Comparison of ENCODE assay signal across 33 cellular contexts in genomic region chr3:58833501-58833900, GRCh38.
"Had no signal": no experiment of that assay in that cellular context is flagged by ENCODE, and none has a peak within 500 bp of the region (broad histone marks: within the 10 kb centered on the region; RNA-seq: fewer than 3 reads in every experiment).

No MANE protein-coding gene starts in this region.

- H3K27ac ChIP-seq: brain microvascular endothelial cell, coronary artery, foreskin keratinocyte, heart right ventricle, left lung, lower lobe of right lung, neural progenitor cell, parathyroid adenoma, psoas muscle, sigmoid colon, stomach, thyroid gland, upper lobe of left lung, vagina had no signal

- H3K4me2 ChIP-seq: neural progenitor cell, smooth muscle cell had no signal

- H3K9me3 ChIP-seq: heart right ventricle, left lung, lower lobe of right lung, psoas muscle, sigmoid colon, stomach, thyroid gland, upper lobe of left lung, vagina had no signal

- H3K27me3 ChIP-seq: brain microvascular endothelial cell, foreskin keratinocyte, heart right ventricle, left lung, neural progenitor cell, sigmoid colon, stomach, thyroid gland, upper lobe of left lung, vagina had no signal

- H3K27ac Mint-ChIP-seq: activated CD4-positive, alpha-beta memory T cell treated with anti-CD3 and anti-CD28 coated beads for 36 hours; activated CD4-positive, alpha-beta T cell treated with anti-CD3 and anti-CD28 coated beads, Interleukin-2, amount 10 ng/mL, durations not matched to agents 24 days and 14 days; activated naive CD4-positive, alpha-beta T cell treated with anti-CD3 and anti-CD28 coated beads, Interleukin-2, amount 10 ng/mL, durations not matched to agents 7 days and 5 days; activated naive CD8-positive, alpha-beta T cell treated with anti-CD3 and anti-CD28 coated beads, Interleukin-2, amount 10 ng/mL, durations not matched to agents 7 days and 5 days; activated T-cell treated with anti-CD3 and anti-CD28 coated beads, Interleukin-2, amount 50 U/mL, for 24 hours; natural killer cell; neural progenitor cell; stimulated activated memory B cell treated with anti-CD40 and anti-IgM and Interleukin-4, amounts not matched to agents 10 μg/mL and 1 μg/mL and 100 μg/mL, for 72 hours had no signal

- H3K36me3 Mint-ChIP-seq: activated CD4-positive, alpha-beta memory T cell treated with anti-CD3 and anti-CD28 coated beads for 36 hours; activated naive CD4-positive, alpha-beta T cell treated with anti-CD3 and anti-CD28 coated beads, Interleukin-2, amount 10 ng/mL, durations not matched to agents 7 days and 5 days; activated naive CD8-positive, alpha-beta T cell treated with anti-CD3 and anti-CD28 coated beads, Interleukin-2, amount 10 ng/mL, durations not matched to agents 7 days and 5 days; natural killer cell; neural progenitor cell; stimulated activated memory B cell treated with anti-CD40 and anti-IgM and Interleukin-4, amounts not matched to agents 10 μg/mL and 1 μg/mL and 100 μg/mL, for 72 hours had no signal

- H3K4me1 ChIP-seq: heart right ventricle, left lung, lower lobe of right lung, neural progenitor cell, parathyroid adenoma, psoas muscle, stomach, thyroid gland, upper lobe of left lung, vagina had no signal

- H3K4me1 Mint-ChIP-seq: activated CD4-positive, alpha-beta T cell treated with anti-CD3 and anti-CD28 coated beads, Interleukin-2, amount 10 ng/mL, durations not matched to agents 24 days and 14 days; activated naive CD4-positive, alpha-beta T cell treated with anti-CD3 and anti-CD28 coated beads, Interleukin-2, amount 10 ng/mL, durations not matched to agents 7 days and 5 days; activated naive CD8-positive, alpha-beta T cell treated with anti-CD3 and anti-CD28 coated beads, Interleukin-2, amount 10 ng/mL, durations not matched to agents 7 days and 5 days; natural killer cell; stimulated activated memory B cell treated with anti-CD40 and anti-IgM and Interleukin-4, amounts not matched to agents 10 μg/mL and 1 μg/mL and 100 μg/mL, for 72 hours had no signal

- H3K36me3 ChIP-seq: brain microvascular endothelial cell, heart right ventricle, left lung, lower lobe of right lung, neural progenitor cell, sigmoid colon, stomach, thyroid gland, upper lobe of left lung, vagina had no signal

- H3K9ac ChIP-seq: neural progenitor cell, parathyroid adenoma had no signal

- H3K79me2 ChIP-seq: parathyroid adenoma had no signal

- DNase-seq: activated CD4-positive, alpha-beta memory T cell treated with anti-CD3 and anti-CD28 coated beads for 36 hours; activated CD4-positive, alpha-beta T cell treated with anti-CD3 and anti-CD28 coated beads, Interleukin-2, amount 10 ng/mL, durations not matched to agents 24 days and 14 days; activated CD4-positive, CD25-positive, alpha-beta regulatory T cell treated with anti-CD3 and anti-CD28 coated beads, Interleukin-2, amount 50 U/mL, for 72 hours; activated CD8-positive, alpha-beta memory T cell treated with anti-CD3 and anti-CD28 coated beads, Interleukin-2, amount 50 U/mL, for 48 hours; activated gamma-delta T cell; activated naive CD4-positive, alpha-beta T cell treated with anti-CD3 and anti-CD28 coated beads, Interleukin-2, amount 10 ng/mL, durations not matched to agents 7 days and 5 days; activated naive CD8-positive, alpha-beta T cell treated with anti-CD3 and anti-CD28 coated beads, Interleukin-2, amount 10 ng/mL, durations not matched to agents 7 days and 5 days; activated T-cell treated with anti-CD3 and anti-CD28 coated beads, Interleukin-2, amount 50 U/mL, for 24 hours; amniotic stem cell; brain microvascular endothelial cell; foreskin keratinocyte; heart right ventricle; left lung; lower lobe of right lung; mesendoderm; natural killer cell; occipital lobe; psoas muscle; sigmoid colon; stimulated activated CD4-positive, alpha-beta T cell treated with anti-CD3 and anti-CD28 coated beads, Interleukin-1b, Interleukin-23, amount 100 ng/mL, for 48 hours; stimulated activated CD4-positive, alpha-beta T cell treated with anti-CD3 and anti-CD28 coated beads, Interleukin-4, amount 100 ng/mL, for 4 hours; stimulated activated CD8-positive, alpha-beta memory T cell treated with anti-CD3 and anti-CD28 coated beads, Interleukin-4, amount 100 ng/mL, for 48 hours; stomach; T-helper 2 cell; thyroid gland; upper lobe of left lung had no signal

- H3K4me3 Mint-ChIP-seq: activated CD4-positive, alpha-beta memory T cell treated with anti-CD3 and anti-CD28 coated beads for 36 hours; activated CD4-positive, alpha-beta T cell treated with anti-CD3 and anti-CD28 coated beads, Interleukin-2, amount 10 ng/mL, durations not matched to agents 24 days and 14 days; activated naive CD4-positive, alpha-beta T cell treated with anti-CD3 and anti-CD28 coated beads, Interleukin-2, amount 10 ng/mL, durations not matched to agents 7 days and 5 days; activated naive CD8-positive, alpha-beta T cell treated with anti-CD3 and anti-CD28 coated beads, Interleukin-2, amount 10 ng/mL, durations not matched to agents 7 days and 5 days; activated T-cell treated with anti-CD3 and anti-CD28 coated beads, Interleukin-2, amount 50 U/mL, for 24 hours; natural killer cell; neural progenitor cell; stimulated activated memory B cell treated with anti-CD40 and anti-IgM and Interleukin-4, amounts not matched to agents 10 μg/mL and 1 μg/mL and 100 μg/mL, for 72 hours had no signal

- H3K9me3 Mint-ChIP-seq: activated CD4-positive, alpha-beta memory T cell treated with anti-CD3 and anti-CD28 coated beads for 36 hours; activated CD4-positive, alpha-beta T cell treated with anti-CD3 and anti-CD28 coated beads, Interleukin-2, amount 10 ng/mL, durations not matched to agents 24 days and 14 days; activated naive CD4-positive, alpha-beta T cell treated with anti-CD3 and anti-CD28 coated beads, Interleukin-2, amount 10 ng/mL, durations not matched to agents 7 days and 5 days; activated naive CD8-positive, alpha-beta T cell treated with anti-CD3 and anti-CD28 coated beads, Interleukin-2, amount 10 ng/mL, durations not matched to agents 7 days and 5 days; activated T-cell treated with anti-CD3 and anti-CD28 coated beads, Interleukin-2, amount 50 U/mL, for 24 hours; natural killer cell; neural progenitor cell; stimulated activated memory B cell treated with anti-CD40 and anti-IgM and Interleukin-4, amounts not matched to agents 10 μg/mL and 1 μg/mL and 100 μg/mL, for 72 hours had no signal

- H3K4me3 ChIP-seq: coronary artery, heart right ventricle, left lung, lower lobe of right lung, neural progenitor cell, psoas muscle, sigmoid colon, smooth muscle cell, stomach, thyroid gland, upper lobe of left lung, vagina had no signal

- H3K27me3 Mint-ChIP-seq: activated naive CD4-positive, alpha-beta T cell treated with anti-CD3 and anti-CD28 coated beads, Interleukin-2, amount 10 ng/mL, durations not matched to agents 7 days and 5 days; activated naive CD8-positive, alpha-beta T cell treated with anti-CD3 and anti-CD28 coated beads, Interleukin-2, amount 10 ng/mL, durations not matched to agents 7 days and 5 days; activated T-cell treated with anti-CD3 and anti-CD28 coated beads, Interleukin-2, amount 50 U/mL, for 24 hours; stimulated activated memory B cell treated with anti-CD40 and anti-IgM and Interleukin-4, amounts not matched to agents 10 μg/mL and 1 μg/mL and 100 μg/mL, for 72 hours had no signal

- H2AFZ ChIP-seq: neural progenitor cell, parathyroid adenoma had no signal

- FAIRE-seq: astrocyte had no signal
